In the genomic region with DNA sequence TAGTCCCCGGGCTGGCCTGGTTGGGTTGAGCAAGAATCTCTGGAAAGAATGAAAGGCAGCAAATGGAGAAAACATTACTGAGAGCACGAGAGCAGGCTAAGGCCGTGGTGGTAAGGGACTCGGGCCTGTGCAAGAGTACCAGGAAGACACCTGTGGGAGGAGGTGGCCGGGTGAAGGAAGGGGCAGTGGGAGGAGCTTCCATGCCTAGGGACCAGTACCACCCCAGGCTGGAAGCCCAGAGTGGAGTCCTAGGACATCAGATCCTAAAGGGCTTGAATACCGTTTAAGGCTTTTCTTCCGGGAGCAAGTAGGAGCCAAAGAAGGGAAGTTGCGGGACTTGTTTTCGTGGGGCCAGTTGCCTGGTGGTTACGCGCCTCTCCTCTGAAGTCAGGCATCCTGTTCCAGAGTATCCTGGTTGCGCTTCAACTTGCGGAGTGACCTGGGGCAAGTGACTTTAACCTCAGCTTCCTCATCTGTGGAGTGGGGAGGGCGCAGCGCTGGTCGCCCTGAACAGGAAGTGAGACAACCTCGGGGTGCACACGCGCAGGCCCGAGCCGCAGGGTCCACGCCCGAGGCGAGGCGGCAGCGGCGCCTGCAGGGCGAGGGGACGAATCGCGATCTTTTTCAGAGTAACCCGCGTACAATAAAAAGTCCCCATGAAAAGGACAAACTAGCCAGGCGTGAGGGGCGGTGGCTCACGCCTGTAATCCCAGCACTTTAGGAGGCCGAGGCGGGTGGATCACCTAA, we compare ENCODE assay signal across 1 cellular context.
TF ChIP-seq lines count a peak whose summit lies in the region.

No MANE protein-coding gene starts in this region.

TF ChIP-seq in HepG2, 621 proteins besides CTCF, POLR2A, EP300 and RAD21 (continued from another document and continues in another):
- TF ChIP-seq SYNCRIP (IDR thresholded peaks at IDR 0.05; ENCODE audit: insufficient read depth, low read depth, low read length): no peak
- peak; percentile 42; the same call in 1 of the 2 replicates for TF ChIP-seq RNF2 (conservative IDR thresholded peaks at IDR 0.05; ENCODE audit: low read depth)
- TF ChIP-seq MTF1 (CRISPR knock-in tag; IDR thresholded peaks at IDR 0.05): no peak
- peak; percentile 91 for TF ChIP-seq MED8 (CRISPR knock-in tag; IDR thresholded peaks at IDR 0.05; ENCODE audit: insufficient replicate concordance)
- TF ChIP-seq, protein P1, sequence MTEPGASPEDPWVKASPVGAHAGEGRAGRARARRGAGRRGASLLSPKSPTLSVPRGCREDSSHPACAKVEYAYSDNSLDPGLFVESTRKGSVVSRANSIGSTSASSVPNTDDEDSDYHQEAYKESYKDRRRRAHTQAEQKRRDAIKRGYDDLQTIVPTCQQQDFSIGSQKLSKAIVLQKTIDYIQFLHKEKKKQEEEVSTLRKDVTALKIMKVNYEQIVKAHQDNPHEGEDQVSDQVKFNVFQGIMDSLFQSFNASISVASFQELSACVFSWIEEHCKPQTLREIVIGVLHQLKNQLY (CRISPR knock-in tag; IDR thresholded peaks at IDR 0.05): peak; percentile 54; the same call in 1 of the 2 replicates
- TF ChIP-seq ERF (CRISPR knock-in tag; IDR thresholded peaks at IDR 0.05): peak; percentile 70; the same call in 1 of the 2 replicates
- peak; percentile 95; the same call in 1 of the 2 replicates for TF ChIP-seq ZNF839 (CRISPR knock-in tag; IDR thresholded peaks at IDR 0.05; ENCODE audit: borderline replicate concordance)
- peak; percentile 64 for TF ChIP-seq POLR2G (IDR thresholded peaks at IDR 0.05; ENCODE audit: low read depth, low read length)
- TF ChIP-seq ZNF263 (CRISPR knock-in tag; IDR thresholded peaks at IDR 0.05): peak; percentile 69; the same call in 1 of the 2 replicates
- TF ChIP-seq ELF1 (CRISPR knock-in tag; IDR thresholded peaks at IDR 0.05): peak; percentile 97
- TF ChIP-seq SOX6 (IDR thresholded peaks at IDR 0.05): no peak
- TF ChIP-seq SOX6 (CRISPR knock-in tag; IDR thresholded peaks at IDR 0.05): peak; percentile 45
- peak; percentile 64; the same call in 1 of the 2 replicates for TF ChIP-seq ZNF143 (CRISPR knock-in tag; IDR thresholded peaks at IDR 0.05)
- 0 out of 2 replicates have a peak, but pooled peaks have one; percentile 75 for TF ChIP-seq ZBTB3 (CRISPR knock-in tag; IDR thresholded peaks at IDR 0.05; ENCODE audit: borderline replicate concordance, low read depth)
- peak; percentile 99 for TF ChIP-seq ZSCAN31 (CRISPR knock-in tag; IDR thresholded peaks at IDR 0.05; ENCODE audit: low read depth)
- peak; percentile 98; the same call in 1 of the 2 replicates for TF ChIP-seq ZNF138 (CRISPR knock-in tag; IDR thresholded peaks at IDR 0.05; ENCODE audit: low read depth)
- TF ChIP-seq ZNF501 (CRISPR knock-in tag; IDR thresholded peaks at IDR 0.05): peak; percentile 76; the same call in 1 of the 2 replicates
- TF ChIP-seq, protein P2, sequence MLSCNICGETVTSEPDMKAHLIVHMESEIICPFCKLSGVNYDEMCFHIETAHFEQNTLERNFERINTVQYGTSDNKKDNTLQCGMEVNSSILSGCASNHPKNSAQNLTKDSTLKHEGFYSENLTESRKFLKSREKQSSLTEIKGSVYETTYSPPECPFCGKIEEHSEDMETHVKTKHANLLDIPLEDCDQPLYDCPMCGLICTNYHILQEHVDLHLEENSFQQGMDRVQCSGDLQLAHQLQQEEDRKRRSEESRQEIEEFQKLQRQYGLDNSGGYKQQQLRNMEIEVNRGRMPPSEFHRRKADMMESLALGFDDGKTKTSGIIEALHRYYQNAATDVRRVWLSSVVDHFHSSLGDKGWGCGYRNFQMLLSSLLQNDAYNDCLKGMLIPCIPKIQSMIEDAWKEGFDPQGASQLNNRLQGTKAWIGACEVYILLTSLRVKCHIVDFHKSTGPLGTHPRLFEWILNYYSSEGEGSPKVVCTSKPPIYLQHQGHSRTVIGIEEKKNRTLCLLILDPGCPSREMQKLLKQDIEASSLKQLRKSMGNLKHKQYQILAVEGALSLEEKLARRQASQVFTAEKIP (CRISPR knock-in tag; IDR thresholded peaks at IDR 0.05; ENCODE audit: borderline replicate concordance): no peak
- TF ChIP-seq, protein P3, sequence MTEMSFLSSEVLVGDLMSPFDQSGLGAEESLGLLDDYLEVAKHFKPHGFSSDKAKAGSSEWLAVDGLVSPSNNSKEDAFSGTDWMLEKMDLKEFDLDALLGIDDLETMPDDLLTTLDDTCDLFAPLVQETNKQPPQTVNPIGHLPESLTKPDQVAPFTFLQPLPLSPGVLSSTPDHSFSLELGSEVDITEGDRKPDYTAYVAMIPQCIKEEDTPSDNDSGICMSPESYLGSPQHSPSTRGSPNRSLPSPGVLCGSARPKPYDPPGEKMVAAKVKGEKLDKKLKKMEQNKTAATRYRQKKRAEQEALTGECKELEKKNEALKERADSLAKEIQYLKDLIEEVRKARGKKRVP (CRISPR knock-in tag; IDR thresholded peaks at IDR 0.05): no peak
- no peak; the same call in 1 of the 2 replicates for TF ChIP-seq FOXC1 (CRISPR knock-in tag; IDR thresholded peaks at IDR 0.05; ENCODE audit: borderline replicate concordance)
- TF ChIP-seq ZSCAN22 (CRISPR knock-in tag; IDR thresholded peaks at IDR 0.05): peak; percentile 86; the same call in 1 of the 2 replicates
- TF ChIP-seq CBFB (CRISPR knock-in tag; IDR thresholded peaks at IDR 0.05): peak; percentile 77
- TF ChIP-seq TOE1 (CRISPR knock-in tag; IDR thresholded peaks at IDR 0.05): no peak
- peak; percentile 24; the same call in 1 of the 2 replicates for TF ChIP-seq TMF1 (CRISPR knock-in tag; IDR thresholded peaks at IDR 0.05; ENCODE audit: low read depth)
- TF ChIP-seq ELK4 (CRISPR knock-in tag; IDR thresholded peaks at IDR 0.05; ENCODE audit: borderline replicate concordance): no peak
- TF ChIP-seq ZNF766 (CRISPR knock-in tag; IDR thresholded peaks at IDR 0.05; ENCODE audit: borderline replicate concordance): 0 out of 2 replicates have a peak, but pooled peaks have one; percentile 71
- no peak for TF ChIP-seq PTBP1 (IDR thresholded peaks at IDR 0.05; ENCODE audit: low read depth, low read length, poor library complexity, severe bottlenecking)
- TF ChIP-seq ZNF776 (CRISPR knock-in tag; IDR thresholded peaks at IDR 0.05): no peak; the same call in 1 of the 2 replicates
- TF ChIP-seq ZMYM4 (CRISPR knock-in tag; IDR thresholded peaks at IDR 0.05): peak; percentile 82
- no peak; the same call in 1 of the 2 replicates for TF ChIP-seq PLSCR1 (CRISPR knock-in tag; IDR thresholded peaks at IDR 0.05; ENCODE audit: borderline replicate concordance)
- no peak for TF ChIP-seq HNRNPK (IDR thresholded peaks at IDR 0.05; ENCODE audit: low read depth, low read length, poor library complexity, severe bottlenecking)
- TF ChIP-seq ZNF33A (CRISPR knock-in tag; IDR thresholded peaks at IDR 0.05; ENCODE audit: borderline replicate concordance): no peak; the same call in 1 of the 2 replicates
- TF ChIP-seq NRL (CRISPR knock-in tag; IDR thresholded peaks at IDR 0.05; ENCODE audit: borderline replicate concordance): peak; percentile 95
- TF ChIP-seq MYNN (CRISPR knock-in tag; IDR thresholded peaks at IDR 0.05; ENCODE audit: low read depth): peak; percentile 81; the same call in 1 of the 2 replicates
- TF ChIP-seq, protein P4, sequence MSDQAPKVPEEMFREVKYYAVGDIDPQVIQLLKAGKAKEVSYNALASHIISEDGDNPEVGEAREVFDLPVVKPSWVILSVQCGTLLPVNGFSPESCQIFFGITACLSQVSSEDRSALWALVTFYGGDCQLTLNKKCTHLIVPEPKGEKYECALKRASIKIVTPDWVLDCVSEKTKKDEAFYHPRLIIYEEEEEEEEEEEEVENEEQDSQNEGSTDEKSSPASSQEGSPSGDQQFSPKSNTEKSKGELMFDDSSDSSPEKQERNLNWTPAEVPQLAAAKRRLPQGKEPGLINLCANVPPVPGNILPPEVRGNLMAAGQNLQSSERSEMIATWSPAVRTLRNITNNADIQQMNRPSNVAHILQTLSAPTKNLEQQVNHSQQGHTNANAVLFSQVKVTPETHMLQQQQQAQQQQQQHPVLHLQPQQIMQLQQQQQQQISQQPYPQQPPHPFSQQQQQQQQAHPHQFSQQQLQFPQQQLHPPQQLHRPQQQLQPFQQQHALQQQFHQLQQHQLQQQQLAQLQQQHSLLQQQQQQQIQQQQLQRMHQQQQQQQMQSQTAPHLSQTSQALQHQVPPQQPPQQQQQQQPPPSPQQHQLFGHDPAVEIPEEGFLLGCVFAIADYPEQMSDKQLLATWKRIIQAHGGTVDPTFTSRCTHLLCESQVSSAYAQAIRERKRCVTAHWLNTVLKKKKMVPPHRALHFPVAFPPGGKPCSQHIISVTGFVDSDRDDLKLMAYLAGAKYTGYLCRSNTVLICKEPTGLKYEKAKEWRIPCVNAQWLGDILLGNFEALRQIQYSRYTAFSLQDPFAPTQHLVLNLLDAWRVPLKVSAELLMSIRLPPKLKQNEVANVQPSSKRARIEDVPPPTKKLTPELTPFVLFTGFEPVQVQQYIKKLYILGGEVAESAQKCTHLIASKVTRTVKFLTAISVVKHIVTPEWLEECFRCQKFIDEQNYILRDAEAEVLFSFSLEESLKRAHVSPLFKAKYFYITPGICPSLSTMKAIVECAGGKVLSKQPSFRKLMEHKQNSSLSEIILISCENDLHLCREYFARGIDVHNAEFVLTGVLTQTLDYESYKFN (CRISPR knock-in tag; conservative IDR thresholded peaks at IDR 0.05): no peak; the same call in 1 of the 2 replicates
- TF ChIP-seq TEF (CRISPR knock-in tag; IDR thresholded peaks at IDR 0.05): no peak
- TF ChIP-seq ATF1 (CRISPR knock-in tag; IDR thresholded peaks at IDR 0.05): no peak
- TF ChIP-seq NFRKB (IDR thresholded peaks at IDR 0.05): no peak
- no peak; the same call in 1 of the 2 replicates for TF ChIP-seq ZFP90 (CRISPR knock-in tag; IDR thresholded peaks at IDR 0.05; ENCODE audit: borderline replicate concordance)
- TF ChIP-seq, protein P5, sequence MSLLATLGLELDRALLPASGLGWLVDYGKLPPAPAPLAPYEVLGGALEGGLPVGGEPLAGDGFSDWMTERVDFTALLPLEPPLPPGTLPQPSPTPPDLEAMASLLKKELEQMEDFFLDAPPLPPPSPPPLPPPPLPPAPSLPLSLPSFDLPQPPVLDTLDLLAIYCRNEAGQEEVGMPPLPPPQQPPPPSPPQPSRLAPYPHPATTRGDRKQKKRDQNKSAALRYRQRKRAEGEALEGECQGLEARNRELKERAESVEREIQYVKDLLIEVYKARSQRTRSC (CRISPR knock-in tag; IDR thresholded peaks at IDR 0.05; ENCODE audit: low read depth): no peak; the same call in 1 of the 2 replicates
- TF ChIP-seq KDM5B (CRISPR knock-in tag; IDR thresholded peaks at IDR 0.05; ENCODE audit: borderline replicate concordance): no peak; the same call in 1 of the 2 replicates
- no peak for TF ChIP-seq TCF7L2 (IDR thresholded peaks at IDR 0.05; ENCODE audit: low read depth, low read length)
- TF ChIP-seq, protein P6, sequence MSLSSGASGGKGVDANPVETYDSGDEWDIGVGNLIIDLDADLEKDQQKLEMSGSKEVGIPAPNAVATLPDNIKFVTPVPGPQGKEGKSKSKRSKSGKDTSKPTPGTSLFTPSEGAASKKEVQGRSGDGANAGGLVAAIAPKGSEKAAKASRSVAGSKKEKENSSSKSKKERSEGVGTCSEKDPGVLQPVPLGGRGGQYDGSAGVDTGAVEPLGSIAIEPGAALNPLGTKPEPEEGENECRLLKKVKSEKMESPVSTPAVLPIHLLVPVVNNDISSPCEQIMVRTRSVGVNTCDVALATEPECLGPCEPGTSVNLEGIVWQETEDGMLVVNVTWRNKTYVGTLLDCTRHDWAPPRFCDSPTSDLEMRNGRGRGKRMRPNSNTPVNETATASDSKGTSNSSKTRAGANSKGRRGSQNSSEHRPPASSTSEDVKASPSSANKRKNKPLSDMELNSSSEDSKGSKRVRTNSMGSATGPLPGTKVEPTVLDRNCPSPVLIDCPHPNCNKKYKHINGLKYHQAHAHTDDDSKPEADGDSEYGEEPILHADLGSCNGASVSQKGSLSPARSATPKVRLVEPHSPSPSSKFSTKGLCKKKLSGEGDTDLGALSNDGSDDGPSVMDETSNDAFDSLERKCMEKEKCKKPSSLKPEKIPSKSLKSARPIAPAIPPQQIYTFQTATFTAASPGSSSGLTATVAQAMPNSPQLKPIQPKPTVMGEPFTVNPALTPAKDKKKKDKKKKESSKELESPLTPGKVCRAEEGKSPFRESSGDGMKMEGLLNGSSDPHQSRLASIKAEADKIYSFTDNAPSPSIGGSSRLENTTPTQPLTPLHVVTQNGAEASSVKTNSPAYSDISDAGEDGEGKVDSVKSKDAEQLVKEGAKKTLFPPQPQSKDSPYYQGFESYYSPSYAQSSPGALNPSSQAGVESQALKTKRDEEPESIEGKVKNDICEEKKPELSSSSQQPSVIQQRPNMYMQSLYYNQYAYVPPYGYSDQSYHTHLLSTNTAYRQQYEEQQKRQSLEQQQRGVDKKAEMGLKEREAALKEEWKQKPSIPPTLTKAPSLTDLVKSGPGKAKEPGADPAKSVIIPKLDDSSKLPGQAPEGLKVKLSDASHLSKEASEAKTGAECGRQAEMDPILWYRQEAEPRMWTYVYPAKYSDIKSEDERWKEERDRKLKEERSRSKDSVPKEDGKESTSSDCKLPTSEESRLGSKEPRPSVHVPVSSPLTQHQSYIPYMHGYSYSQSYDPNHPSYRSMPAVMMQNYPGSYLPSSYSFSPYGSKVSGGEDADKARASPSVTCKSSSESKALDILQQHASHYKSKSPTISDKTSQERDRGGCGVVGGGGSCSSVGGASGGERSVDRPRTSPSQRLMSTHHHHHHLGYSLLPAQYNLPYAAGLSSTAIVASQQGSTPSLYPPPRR (CRISPR knock-in tag; IDR thresholded peaks at IDR 0.05; ENCODE audit: borderline replicate concordance): peak; percentile 78
- TF ChIP-seq RFXAP (CRISPR knock-in tag; IDR thresholded peaks at IDR 0.05; ENCODE audit: borderline replicate concordance): 0 out of 2 replicates have a peak, but pooled peaks have one; percentile 60
- TF ChIP-seq ZNF543 (CRISPR knock-in tag; IDR thresholded peaks at IDR 0.05): peak; percentile 69; the same call in 1 of the 2 replicates
